In genomic region chr3:124260206-124260915, GRCh38 we compare ENCODE assay signal across 9 cellular contexts.
DNase-seq lines count a peak whose midpoint lies in the region; ATAC-seq and TF ChIP-seq lines count a peak whose summit lies in the region.
"Had no signal": no experiment of that assay in that cellular context is flagged by ENCODE, and none has a peak within 500 bp of the region (broad histone marks: within the 10 kb centered on the region; RNA-seq: fewer than 3 reads in every experiment).

No MANE protein-coding gene starts in this region.

- intact Hi-C loops in lower lobe of right lung (cut with DNase I) = no loop called here
- intact Hi-C loops in aorta (cut with DNase I) = no loop called here

- no peaks in the 10 kb centered on the region for H3K9me3 ChIP-seq in lower lobe of right lung
- no peaks in the 10 kb centered on the region for H3K9me3 ChIP-seq in aorta (ENCODE audit: control insufficient read depth, low read length)

- no peak overlapping the region for H3K27ac Mint-ChIP-seq in stimulated activated naive CD8-positive, alpha-beta T cell treated with anti-CD3 and anti-CD28 coated beads, Interleukin-15, amount 100 ng/mL, for 72 hours
- peak overlapping the region; percentile 52 for H3K27ac Mint-ChIP-seq in chondrocyte (ENCODE audit: unreplicated experiment)
- H3K27ac Mint-ChIP-seq: CD8-positive, alpha-beta memory T cell had no signal

- H3K4me3 ChIP-seq in lower lobe of right lung = no peak overlapping the region
- H3K4me3 ChIP-seq in aorta (ENCODE audit: low read length in 2 of 2) = no peak overlapping the region

- H3K9me3 Mint-ChIP-seq in stimulated activated naive CD8-positive, alpha-beta T cell treated with anti-CD3 and anti-CD28 coated beads, Interleukin-15, amount 100 ng/mL, for 72 hours = no peaks in the 10 kb centered on the region
- no peaks in the 10 kb centered on the region for H3K9me3 Mint-ChIP-seq in chondrocyte (ENCODE audit: low read depth)

- DNase-seq in stimulated activated naive CD8-positive, alpha-beta T cell treated with anti-CD3 and anti-CD28 coated beads, Interleukin-15, amount 100 ng/mL, for 72 hours = no peak
- DNase-seq in stimulated activated naive CD8-positive, alpha-beta T cell treated with anti-CD3 and anti-CD28 coated beads, Interleukin-15, Interleukin-2, amounts not matched to agents 100 U/mL and 50 U/mL, for 24 hours = no peak
- DNase-seq in chondrocyte (ENCODE audit: low spot score) = no peak
- no peak for DNase-seq in lower lobe of right lung
- peak; percentile 86 to 89 for DNase-seq in aorta
- no peak for DNase-seq in activated CD4-positive, alpha-beta T cell treated with anti-CD3 and anti-CD28 coated beads, Interleukin-2, amount 50 U/mL, for 1 hour
- DNase-seq: CD8-positive, alpha-beta memory T cell had no signal

- H3K27me3 Mint-ChIP-seq in stimulated activated naive CD8-positive, alpha-beta T cell treated with anti-CD3 and anti-CD28 coated beads, Interleukin-15, amount 100 ng/mL, for 72 hours = peaks cover 7% of the 10 kb centered on the region
- H3K27me3 Mint-ChIP-seq in chondrocyte (ENCODE audit: low read depth) = no peaks in the 10 kb centered on the region

- TF ChIP-seq CTCF in chondrocyte (IDR thresholded peaks at IDR 0.05) (no peak), lower lobe of right lung (IDR thresholded peaks at IDR 0.05) (no peak)

- no peak overlapping the region for H3K27ac ChIP-seq in lower lobe of right lung
- H3K27ac ChIP-seq in aorta (ENCODE audit: low read depth in 1 of 2, low read length in 2 of 2) = peak overlapping the region; percentile 16 to 92

- H3K27me3 ChIP-seq in lower lobe of right lung (ENCODE audit: low read depth) = no peaks in the 10 kb centered on the region
- no peaks in the 10 kb centered on the region for H3K27me3 ChIP-seq in aorta (ENCODE audit: control insufficient read depth in 1 of 2, insufficient read depth in 2 of 2, low read length in 1 of 2)

- WGBS in aorta, 2 donors = 35 to 47% methylated on average over 1 of the region's 1 CpG

- H3K4me1 Mint-ChIP-seq in stimulated activated naive CD8-positive, alpha-beta T cell treated with anti-CD3 and anti-CD28 coated beads, Interleukin-15, amount 100 ng/mL, for 72 hours = no peaks in the 10 kb centered on the region
- H3K4me1 Mint-ChIP-seq in chondrocyte (ENCODE audit: low read depth) = peaks cover 47% of the 10 kb centered on the region
- H3K4me1 Mint-ChIP-seq: CD8-positive, alpha-beta memory T cell had no signal

- ATAC-seq in stimulated activated naive CD8-positive, alpha-beta T cell treated with anti-CD3 and anti-CD28 coated beads, Interleukin-15, amount 100 ng/mL, for 72 hours = peak; percentile 40
- no peak for ATAC-seq in stimulated activated naive CD8-positive, alpha-beta T cell treated with anti-CD3 and anti-CD28 coated beads, Interleukin-15, Interleukin-2, amounts not matched to agents 100 U/mL and 50 U/mL, for 24 hours
- ATAC-seq in lower lobe of right lung = peak; percentile 59 to 74
- ATAC-seq in aorta (ENCODE audit: low FRiP score) = peak; percentile 91
- no peak for ATAC-seq in GM21786 (IDR thresholded peaks at IDR 0.05; ENCODE audit: unreplicated experiment)
- no peak for ATAC-seq in HG03025 (IDR thresholded peaks at IDR 0.05; ENCODE audit: low FRiP score, unreplicated experiment)

- no peaks in the 10 kb centered on the region for H3K36me3 ChIP-seq in lower lobe of right lung
- H3K36me3 ChIP-seq in aorta (ENCODE audit: control insufficient read depth in 1 of 2, insufficient read depth in 2 of 2, low read length in 1 of 2) = peaks cover 0 to 2% of the 10 kb centered on the region in 2 donors

- no peak overlapping the region for H3K4me3 Mint-ChIP-seq in stimulated activated naive CD8-positive, alpha-beta T cell treated with anti-CD3 and anti-CD28 coated beads, Interleukin-15, amount 100 ng/mL, for 72 hours
- H3K4me3 Mint-ChIP-seq in chondrocyte (ENCODE audit: unreplicated experiment) = no peak overlapping the region
- H3K4me3 Mint-ChIP-seq: CD8-positive, alpha-beta memory T cell had no signal

- H3K36me3 Mint-ChIP-seq in chondrocyte (ENCODE audit: low read depth) = no peaks in the 10 kb centered on the region
- H3K36me3 Mint-ChIP-seq: CD8-positive, alpha-beta memory T cell had no signal

- H3K4me1 ChIP-seq in lower lobe of right lung = peaks cover 13% of the 10 kb centered on the region
- peaks cover 9 to 19% of the 10 kb centered on the region in 2 donors for H3K4me1 ChIP-seq in aorta (ENCODE audit: control insufficient read depth in 1 of 2, insufficient read depth in 2 of 2, low read length in 2 of 2)

Comparison
In these comparisons a context has a peak if more than half of its experiments do, and no peak if none do; other contexts are left out.
1. ATAC-seq: peak in stimulated activated naive CD8-positive, alpha-beta T cell treated with anti-CD3 and anti-CD28 coated beads, Interleukin-15, amount 100 ng/mL, for 72 hours (single experiment), lower lobe of right lung (2 of 2) and aorta (single experiment); none in stimulated activated naive CD8-positive, alpha-beta T cell treated with anti-CD3 and anti-CD28 coated beads, Interleukin-15, Interleukin-2, amounts not matched to agents 100 U/mL and 50 U/mL, for 24 hours (single experiment), GM21786 (single experiment) and HG03025 (single experiment).
2. DNase-seq: peak in aorta (2 of 2); none in stimulated activated naive CD8-positive, alpha-beta T cell treated with anti-CD3 and anti-CD28 coated beads, Interleukin-15, amount 100 ng/mL, for 72 hours (0 of 2), stimulated activated naive CD8-positive, alpha-beta T cell treated with anti-CD3 and anti-CD28 coated beads, Interleukin-15, Interleukin-2, amounts not matched to agents 100 U/mL and 50 U/mL, for 24 hours (single experiment), chondrocyte (single experiment), lower lobe of right lung (single experiment) and activated CD4-positive, alpha-beta T cell treated with anti-CD3 and anti-CD28 coated beads, Interleukin-2, amount 50 U/mL, for 1 hour (single experiment).